Comparison of ENCODE assay signal across 11 cellular contexts in genomic region chr3:11379824-11380281, GRCh38.
A peak's percentile ranks its signal among the peaks of the same experiment; 100 is the strongest.
DNase-seq lines count a peak whose midpoint lies in the region; ATAC-seq, FAIRE-seq and TF ChIP-seq lines count a peak whose summit lies in the region.
"Had no signal": no experiment of that assay in that cellular context is flagged by ENCODE, and none has a peak within 500 bp of the region (broad histone marks: within the 10 kb centered on the region; RNA-seq: fewer than 3 reads in every experiment).

No MANE protein-coding gene starts in this region.

- no peak for DNase-seq in IMR-90
- peak; percentile 26 to 60 for DNase-seq in cardiac fibroblast (ENCODE audit: low read depth in 2 of 2)
- DNase-seq in HepG2 (ENCODE audit: low spot score): no peak
- DNase-seq in COLO829 (ENCODE audit: low spot score): no peak
- no peak for DNase-seq in epidermal melanocyte (ENCODE audit: insufficient read length, low spot score)
- no peak for DNase-seq in lower leg skin (ENCODE audit: low spot score in 2 of 2)
- DNase-seq: activated naive CD4-positive, alpha-beta T cell treated with Interleukin-2 at 50 U/mL for 16 hours; occipital lobe had no signal

- H4K8ac ChIP-seq in IMR-90 (ENCODE audit: low read depth in 2 of 2, low read length in 2 of 2): peak overlapping the region in 1 of 2 experiments; percentile 68; a peak in 2 of 4 replicates

- 4% methylated on average over 4 of the region's 10 CpGs; no CpG with 5 or more reads in 1 of the 2 experiments for WGBS in IMR-90 (ENCODE audit: extremely low coverage in 2 of 2, insufficient read length in 1 of 2), 2 experiments
- WGBS in HepG2 (ENCODE audit: low lambda C conversion rate): 90% methylated on average over 10 of the region's 10 CpGs
- WGBS in lower leg skin, 2 donors: 71 to 78% methylated on average over 10 of the region's 10 CpGs

- H3K9ac ChIP-seq in IMR-90 (ENCODE audit: low read depth, low read length): peak overlapping the region; percentile 20; the same call in 1 of the 2 replicates
- no peak overlapping the region for H3K9ac ChIP-seq in HepG2 (ENCODE audit: insufficient read depth, low read depth, low read length)
- H3K9ac ChIP-seq in skeletal muscle satellite cell (ENCODE audit: low read depth, low read length): peak overlapping the region; percentile 51

- H3K4ac ChIP-seq in IMR-90 (ENCODE audit: low read depth, low read length): peak overlapping the region; percentile 49; the same call in 1 of the 2 replicates

- peak overlapping the region; percentile 54 for H2BK5ac ChIP-seq in IMR-90 (ENCODE audit: low read depth, low read length, poor library complexity, severe bottlenecking)

- no peak overlapping the region for H2AFZ ChIP-seq in IMR-90 (replicated peaks; ENCODE audit: low read length, poor library complexity)
- H2AFZ ChIP-seq in HepG2 (ENCODE audit: low read length): no peak overlapping the region

- H4K20me1 ChIP-seq in IMR-90 (ENCODE audit: insufficient read depth, low read length) (no peaks in the 10 kb centered on the region), HepG2 (ENCODE audit: insufficient read depth, low read length) (no peaks in the 10 kb centered on the region)

- peak overlapping the region; percentile 67 for H3K23ac ChIP-seq in IMR-90 (ENCODE audit: low read depth, low read length)

- intact Hi-C loops in IMR-90 (cut with micrococcal nuclease): loop anchor here (1.0 to 5.0 kb wide), 8 partner anchors 152 to 747 kb away; partner anchors contain the start of gene VGLL4
- intact Hi-C loops in HepG2 (cut with micrococcal nuclease; ENCODE audit: unreplicated experiment): loop anchor here (1.0 to 2.0 kb wide), 3 partner anchors 156 to 424 kb away; no protein-coding TSS in a partner anchor
- intact Hi-C loops in lower leg skin (cut with DNase I; ENCODE audit: low total_unique reads): loop anchor here (5.0 to 10.0 kb wide), 2 partner anchors 275 to 457 kb away; no protein-coding TSS in a partner anchor

- TF ChIP-seq EP300 in HepG2 (IDR thresholded peaks at IDR 0.05; ENCODE audit: low read depth in 2 of 2, low read length in 2 of 2) (no peak), HepG2 (CRISPR knock-in tag; IDR thresholded peaks at IDR 0.05; ENCODE audit: borderline replicate concordance) (no peak)

- H3K4me2 ChIP-seq in IMR-90 (ENCODE audit: low read depth, low read length) (peak overlapping the region; percentile 55; the same call in 1 of the 2 replicates), HepG2 (ENCODE audit: low read depth, low read length) (no peak overlapping the region), skeletal muscle satellite cell (ENCODE audit: low read length) (peak overlapping the region; percentile 46)

- FAIRE-seq in HepG2 (lab: Jason Lieb, UNC): no peak

- peak overlapping the region; percentile 65; the same call in 1 of the 2 replicates for H4K5ac ChIP-seq in IMR-90 (ENCODE audit: low read depth, low read length)

- H3K27ac ChIP-seq in IMR-90 (ENCODE audit: insufficient read depth, low read length): 0 out of 2 replicates have a peak overlapping the region, but pooled peaks have one; percentile 34
- no peak overlapping the region for H3K27ac ChIP-seq in HepG2 (ENCODE audit: extremely low read length, insufficient read depth, low read length)
- H3K27ac ChIP-seq: epithelial cell of prostate had no signal

- in situ Hi-C loops in IMR-90 (cut with MboI; ENCODE audit: low sequenced_read_pairs): loop anchor here (5.0 to 10.0 kb wide), 3 partner anchors 277 to 455 kb away; no protein-coding TSS in a partner anchor
- in situ Hi-C loops in HepG2 (cut with HindIII; ENCODE audit: extremely low pct_ligation_motif_present, low pct_unique_long_range_greater_than_20kb): loop anchor here (5.0 to 10.0 kb wide), 3 partner anchors 157 to 425 kb away; no protein-coding TSS in a partner anchor

- no peaks in the 10 kb centered on the region for H3K79me2 ChIP-seq in HepG2 (ENCODE audit: insufficient read depth, low read length)

- H3K56ac ChIP-seq in IMR-90 (ENCODE audit: extremely low read depth, insufficient read depth, low read length): peak overlapping the region; percentile 29; the same call in 1 of the 2 replicates

- H3K9me1 ChIP-seq in IMR-90 (ENCODE audit: insufficient read depth, low read length): no peaks in the 10 kb centered on the region

- H3K9me3 ChIP-seq in IMR-90 (ENCODE audit: control insufficient read depth, insufficient read depth, low read length) (no peaks in the 10 kb centered on the region), HepG2 (ENCODE audit: low read length) (no peaks in the 10 kb centered on the region), skeletal muscle satellite cell (replicated peaks; ENCODE audit: low read length) (no peaks in the 10 kb centered on the region)

- POLR2A ChIA-PET in IMR-90 (lab: Charles Lee; ENCODE audit: unreplicated experiment) (interaction anchor here (1.0 kb wide), 1 partner anchor 272 kb away, joined by 3 read pairs; no protein-coding TSS in a partner anchor), HepG2 (lab: Yijun Ruan, JAX) (interaction anchor here (1.3 kb wide), 1 partner anchor 11 kb away, joined by 4 read pairs; no protein-coding TSS in a partner anchor)

- H3K4me3 ChIP-seq in IMR-90 (ENCODE audit: insufficient read depth, low read depth, low read length) (no peak overlapping the region), cardiac fibroblast (replicated peaks in 1 of 2; ENCODE audit: low read depth in 2 of 2, low read length in 2 of 2) (no peak overlapping the region), HepG2 (replicated peaks in 1 of 3; ENCODE audit: insufficient read depth in 1 of 3, low read depth in 2 of 3, low read length in 3 of 3) (no peak overlapping the region), skeletal muscle satellite cell (ENCODE audit: low read length) (no peak overlapping the region), lower leg skin (ENCODE audit: low read depth, poor library complexity, severe bottlenecking) (no peak overlapping the region)

- no peak overlapping the region for H2AK9ac ChIP-seq in IMR-90 (replicated peaks; ENCODE audit: low read depth, low read length, poor library complexity)

- H4K91ac ChIP-seq in IMR-90 (ENCODE audit: insufficient read depth, low read depth, low read length): peak overlapping the region; percentile 31

- CTCF ChIA-PET in IMR-90 (lab: Yijun Ruan, JAX) (interaction anchor here (1.0 to 1.9 kb wide), 12 partner anchors 11 to 428 kb away, joined by 3 to 29 read pairs (median 4); no protein-coding TSS in a partner anchor), HepG2 (lab: Yijun Ruan, JAX; ENCODE audit: low intra/inter-chr PET ratio, low total read pairs) (interaction anchor here (1.0 to 1.8 kb wide), 4 partner anchors 156 to 424 kb away, joined by 3 to 14 read pairs (median 8); no protein-coding TSS in a partner anchor)

- H3K27me3 ChIP-seq in IMR-90 (ENCODE audit: control insufficient read depth, insufficient read depth, low read length) (no peaks in the 10 kb centered on the region), HepG2 (ENCODE audit: control insufficient read depth in 1 of 2, insufficient read depth in 2 of 2, low read length in 2 of 2) (no peaks in the 10 kb centered on the region), skeletal muscle satellite cell (ENCODE audit: control insufficient read depth, insufficient read depth, low read length) (no peaks in the 10 kb centered on the region)

- H3K18ac ChIP-seq in IMR-90 (ENCODE audit: low read depth, low read length): peak overlapping the region; percentile 55

- no peak for TF ChIP-seq CTCF in IMR-90 (conservative IDR thresholded peaks at IDR 0.05; ENCODE audit: low read depth, low read length)
- no peak for TF ChIP-seq CTCF in cardiac fibroblast (IDR thresholded peaks at IDR 0.05; ENCODE audit: low read depth, low read length)
- TF ChIP-seq CTCF in HepG2 (CRISPR knock-in tag; IDR thresholded peaks at IDR 0.05): no peak
- TF ChIP-seq CTCF in lower leg skin (IDR thresholded peaks at IDR 0.05): no peak

- peak overlapping the region; percentile 45; the same call in 1 of the 3 replicates for H2BK15ac ChIP-seq in IMR-90 (ENCODE audit: low read depth, low read length)

- H2AK5ac ChIP-seq in IMR-90 (ENCODE audit: low read depth, low read length): no peak overlapping the region

- BruUV-seq in IMR-90 (replicated peaks; lab: Mats Ljungman, UMichigan) (no TSS peak), HepG2 (replicated peaks; lab: Mats Ljungman, UMichigan) (no TSS peak)

- dilution Hi-C loops in IMR-90 (cut with HindIII; ENCODE audit: low sequenced_read_pairs, unreplicated experiment): no loop called here

- H3K36me3 ChIP-seq in IMR-90 (ENCODE audit: control insufficient read depth, insufficient read depth, low read length): no peaks in the 10 kb centered on the region
- H3K36me3 ChIP-seq in HepG2 (replicated peaks in 1 of 2; ENCODE audit: control insufficient read depth in 1 of 2, insufficient read depth in 2 of 2, low read length in 2 of 2): no peaks in the 10 kb centered on the region
- no peaks in the 10 kb centered on the region for H3K36me3 ChIP-seq in skeletal muscle satellite cell (ENCODE audit: insufficient read depth, low read length)

- peaks cover 0 to 9% of the 10 kb centered on the region in 2 experiments; a peak in 3 of 4 replicates for H3K79me1 ChIP-seq in IMR-90 (ENCODE audit: low read depth in 1 of 2, low read length in 2 of 2)

- H2BK20ac ChIP-seq in IMR-90 (ENCODE audit: low read depth, low read length): peak overlapping the region; percentile 73

- H3K14ac ChIP-seq in IMR-90 (replicated peaks; ENCODE audit: low read depth, low read length): peak overlapping the region; percentile 58

- H2BK120ac ChIP-seq in IMR-90 (ENCODE audit: low read depth, low read length): peak overlapping the region; percentile 87

- peaks cover 8% of the 10 kb centered on the region for H3K4me1 ChIP-seq in IMR-90 (ENCODE audit: control insufficient read depth, insufficient read depth, low read length)
- H3K4me1 ChIP-seq in HepG2 (ENCODE audit: insufficient read depth, low read length): peaks cover 15% of the 10 kb centered on the region
- peaks cover 15% of the 10 kb centered on the region for H3K4me1 ChIP-seq in skeletal muscle satellite cell (ENCODE audit: control insufficient read depth, insufficient read depth, low read length)

- TF ChIP-seq POLR2A in IMR-90 (IDR thresholded peaks at IDR 0.05; ENCODE audit: low read depth, low read length) (no peak), HepG2 (IDR thresholded peaks at IDR 0.05; ENCODE audit: insufficient read depth in 1 of 2, low read depth in 2 of 2, low read length in 2 of 2) (no peak), lower leg skin (IDR thresholded peaks at IDR 0.05) (no peak)

- TF ChIP-seq RAD21 in IMR-90 (IDR thresholded peaks at IDR 0.05; ENCODE audit: low read length): no peak
- TF ChIP-seq RAD21 in HepG2 (CRISPR knock-in tag; IDR thresholded peaks at IDR 0.05): no peak

- ATAC-seq in IMR-90 (ENCODE audit: low read depth) (no peak), HepG2 (no peak), GM18861 (IDR thresholded peaks at IDR 0.05; ENCODE audit: unreplicated experiment) (no peak)

TF ChIP-seq in IMR-90, 13 proteins besides CTCF, POLR2A, EP300 and RAD21:
- TF ChIP-seq FOS (IDR thresholded peaks at IDR 0.05; ENCODE audit: low read depth, low read length) (no peak), CHD1 (IDR thresholded peaks at IDR 0.05; ENCODE audit: low read depth, low read length) (no peak)
TF ChIP-seq in IMR-90: peak in this region for 0.

TF ChIP-seq in HepG2, 621 proteins besides CTCF, POLR2A, EP300 and RAD21 (continues in another document):
- TF ChIP-seq U2AF1 (optimal IDR thresholded peaks at IDR 0.05; ENCODE audit: low read depth, low read length): no peak

Comparison
In these comparisons a context has a peak if more than half of its experiments do, and no peak if none do; other contexts are left out.
1. DNase-seq: peak in cardiac fibroblast (2 of 2); none in IMR-90 (single experiment), HepG2 (single experiment), COLO829 (single experiment), epidermal melanocyte (single experiment) and lower leg skin (0 of 2).